In the genomic region with DNA sequence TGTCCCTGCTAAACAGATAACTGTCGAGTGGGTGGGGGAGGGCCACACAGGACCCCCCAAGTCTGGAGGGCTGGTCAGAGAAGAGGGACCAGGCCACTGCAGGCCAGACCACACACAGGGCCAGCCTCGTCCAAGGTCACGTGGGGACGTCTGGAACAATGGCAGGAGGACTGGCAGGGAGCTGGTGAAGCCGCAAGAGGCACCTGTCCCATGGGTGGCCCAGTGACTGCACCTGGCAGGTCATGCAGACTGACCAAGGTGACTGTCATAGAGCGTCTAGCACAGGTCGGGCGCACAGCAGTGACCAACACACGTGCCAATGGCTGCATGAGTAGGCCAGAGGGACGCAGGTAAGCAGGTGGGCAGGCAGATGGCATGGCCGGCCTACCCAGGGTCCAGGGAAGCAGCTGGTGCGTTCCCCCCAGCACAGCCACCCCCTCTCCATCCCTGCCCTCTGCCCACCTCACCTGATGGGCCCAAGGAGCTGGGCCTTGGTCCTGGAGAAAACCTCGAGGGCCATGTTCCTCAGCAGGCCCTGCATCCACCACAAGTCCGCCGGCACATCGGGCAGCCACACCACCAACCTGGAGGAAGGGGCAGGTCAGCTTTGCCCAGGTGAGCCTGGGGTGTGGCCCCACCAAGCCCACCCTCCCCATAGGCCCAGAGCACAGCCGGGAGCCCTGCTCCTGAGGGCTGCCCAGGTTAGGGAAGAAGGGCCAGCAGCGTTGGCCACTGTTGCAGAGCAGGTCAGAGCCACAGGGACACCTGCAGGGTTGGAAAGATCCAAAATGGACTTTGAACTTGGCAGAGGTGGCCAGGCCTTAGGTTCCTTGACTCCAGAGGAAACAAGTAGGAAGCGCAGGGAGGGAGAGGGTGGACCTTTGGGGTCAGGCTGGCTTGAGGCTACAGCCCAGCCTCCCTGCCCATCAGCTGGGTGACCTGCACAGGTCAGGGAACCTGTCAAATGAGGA, we compare ENCODE assay signal across 23 cellular contexts. TPM values are rescaled to one million over a fixed set of nuclear protein-coding genes. Genes with fewer than 3 reads are reported as not detected.
"Had no signal": no experiment of that assay in that cellular context is flagged by ENCODE, and none has a peak within 500 bp of the region (broad histone marks: within the 10 kb centered on the region; RNA-seq: fewer than 3 reads in every experiment).

No MANE protein-coding gene starts in this region.

- ATAC-seq: stimulated activated naive CD8-positive, alpha-beta T cell treated with anti-CD3 and anti-CD28 coated beads, Interleukin-15, Interleukin-2, amounts not matched to agents 100 U/mL and 50 U/mL, for 24 hours had no signal

- H3K36me3 Mint-ChIP-seq: activated naive CD4-positive, alpha-beta T cell treated with anti-CD3 and anti-CD28 coated beads, Interleukin-2, amount 50 U/mL, for 24 hours had no signal

- FAIRE-seq: endothelial cell of umbilical vein, TTC549 had no signal

- H3K9me3 ChIP-seq: adrenal gland, esophagus squamous epithelium, SJSA1, suprapubic skin had no signal

- H3K4me3 ChIP-seq: adrenal gland, coronary artery, esophagus squamous epithelium, lung, SJSA1, skin epidermis, suprapubic skin had no signal

- H3K4me3 Mint-ChIP-seq: activated CD4-positive, alpha-beta T cell treated with anti-CD3 and anti-CD28 coated beads, Interleukin-2, amount 10 ng/mL, durations not matched to agents 7 days and 5 days; activated naive CD4-positive, alpha-beta T cell treated with anti-CD3 and anti-CD28 coated beads, Interleukin-2, amount 50 U/mL, for 24 hours had no signal

- H3K27me3 ChIP-seq: adrenal gland, SJSA1 had no signal

- H3K4me1 Mint-ChIP-seq: activated naive CD4-positive, alpha-beta T cell treated with anti-CD3 and anti-CD28 coated beads, Interleukin-2, amount 50 U/mL, for 24 hours had no signal

- H3K27ac ChIP-seq: adrenal gland, coronary artery, esophagus squamous epithelium, SJSA1, skin epidermis, suprapubic skin had no signal

- DNase-seq: activated CD4-positive, alpha-beta T cell treated with anti-CD3 and anti-CD28 coated beads, Interleukin-2, amount 10 ng/mL, durations not matched to agents 7 days and 5 days; caudate nucleus; effector CD4-positive, alpha-beta T cell; esophagus squamous epithelium; hypothalamus; midbrain; retina; stimulated activated CD4-positive, alpha-beta T cell treated with anti-CD3 and anti-CD28 coated beads, Interleukin-4, amount 100 ng/mL, for 4 hours; stimulated activated CD8-positive, alpha-beta memory T cell treated with anti-CD3 and anti-CD28 coated beads, Interleukin-4, amount 100 ng/mL, for 48 hours; stimulated activated naive CD8-positive, alpha-beta T cell treated with anti-CD3 and anti-CD28 coated beads, Interleukin-15, Interleukin-2, amounts not matched to agents 100 U/mL and 50 U/mL, for 24 hours; T-helper 2 cell; trophoblast cell had no signal

- H3K36me3 ChIP-seq: adrenal gland, esophagus squamous epithelium, SJSA1, suprapubic skin had no signal

- H3K4me1 ChIP-seq: adrenal gland, esophagus squamous epithelium, SJSA1, suprapubic skin had no signal

- H3K9me3 Mint-ChIP-seq: activated CD4-positive, alpha-beta T cell treated with anti-CD3 and anti-CD28 coated beads, Interleukin-2, amount 10 ng/mL, durations not matched to agents 7 days and 5 days; activated naive CD4-positive, alpha-beta T cell treated with anti-CD3 and anti-CD28 coated beads, Interleukin-2, amount 50 U/mL, for 24 hours had no signal

- H3K27ac Mint-ChIP-seq: activated CD4-positive, alpha-beta T cell treated with anti-CD3 and anti-CD28 coated beads, Interleukin-2, amount 10 ng/mL, durations not matched to agents 7 days and 5 days had no signal

RNA-seq across cellular contexts. Expression of a gene that starts 10.4 kb away (rescaled TPM):
- total RNA-seq: activated CD4-positive, alpha-beta T cell treated with anti-CD3 and anti-CD28 coated beads, Interleukin-2, amount 10 ng/mL, durations not matched to agents 7 days and 5 days; adrenal gland; endothelial cell of umbilical vein; esophagus squamous epithelium; fibroblast of villous mesenchyme; glomerular endothelial cell; lung; SJSA1 had no signal
- polyA plus RNA-seq: adrenal gland, endothelial cell of umbilical vein, lung had no signal

RNA-seq across cellular contexts. Expression of a gene that starts 19.1 kb away (rescaled TPM):
- total RNA-seq: activated CD4-positive, alpha-beta T cell treated with anti-CD3 and anti-CD28 coated beads, Interleukin-2, amount 10 ng/mL, durations not matched to agents 7 days and 5 days; endothelial cell of umbilical vein; esophagus squamous epithelium; fibroblast of villous mesenchyme; SJSA1 had no signal

RNA-seq across cellular contexts. Expression of a gene that starts 42.2 kb away (rescaled TPM):
- total RNA-seq: activated CD4-positive, alpha-beta T cell treated with anti-CD3 and anti-CD28 coated beads, Interleukin-2, amount 10 ng/mL, durations not matched to agents 7 days and 5 days had no signal
